In the genomic region with DNA sequence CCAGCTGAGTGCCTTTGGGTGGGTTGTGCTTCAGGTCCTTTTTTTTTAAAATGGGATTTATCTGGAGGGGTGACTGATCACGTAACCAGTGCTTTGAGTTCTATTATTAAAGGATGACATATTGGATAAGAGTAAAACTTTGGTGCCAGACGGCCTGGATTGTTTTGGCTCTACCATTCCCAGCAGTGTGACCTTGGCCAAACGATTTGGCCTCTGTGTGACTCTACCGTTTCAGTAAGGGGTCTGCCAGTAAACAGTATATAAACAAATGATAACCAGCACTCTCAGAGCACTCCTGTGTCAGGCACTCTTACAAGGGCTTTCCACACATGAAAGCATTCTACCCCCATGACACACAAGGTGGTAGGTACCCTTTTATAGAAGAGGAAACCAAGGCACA, we compare ENCODE assay signal across 15 cellular contexts. TPM values are rescaled to one million over a fixed set of nuclear protein-coding genes. Genes with fewer than 3 reads are reported as not detected.
DNase-seq lines count a peak whose midpoint lies in the region; ATAC-seq, FAIRE-seq and TF ChIP-seq lines count a peak whose summit lies in the region.
"Had no signal": no experiment of that assay in that cellular context is flagged by ENCODE, and none has a peak within 500 bp of the region (broad histone marks: within the 10 kb centered on the region; RNA-seq: fewer than 3 reads in every experiment).

No MANE protein-coding gene starts in this region.

- no peak for FAIRE-seq in kidney (lab: Jason Lieb, UNC)
- FAIRE-seq: G401.6 had no signal

- ATAC-seq in left cardiac atrium (peak; percentile 20 to 46), HG03432 (IDR thresholded peaks at IDR 0.05; ENCODE audit: unreplicated experiment) (no peak)

- TF ChIP-seq CTCF in brain (conservative IDR thresholded peaks at IDR 0.05) (no peak), kidney (IDR thresholded peaks at IDR 0.05; ENCODE audit: borderline replicate concordance, extremely low read depth, insufficient read depth) (no peak)

- H3K36me3 Mint-ChIP-seq in brain: peaks cover 21% of the 10 kb centered on the region
- H3K36me3 Mint-ChIP-seq: CD4-positive, alpha-beta memory T cell had no signal

- H3K4me1 ChIP-seq in BLaER1 (peaks cover 88% of the 10 kb centered on the region), kidney (ENCODE audit: control insufficient read depth in 1 of 2, insufficient read depth in 1 of 2, low read depth in 1 of 2, low read length in 2 of 2) (peaks cover 0 to 2% of the 10 kb centered on the region in 2 donors)
- H3K4me1 ChIP-seq: HAP-1 had no signal

- peaks cover 75% of the 10 kb centered on the region for H3K4me1 Mint-ChIP-seq in brain

- H3K9ac ChIP-seq in BLaER1 (no peak overlapping the region), kidney (ENCODE audit: low read length in 2 of 2) (no peak overlapping the region)

- intact Hi-C loops in left cardiac atrium (cut with DNase I): no loop called here
- intact Hi-C loops in kidney (cut with DNase I): no loop called here

- DNase-seq in left cardiac atrium (no peak), kidney (peak; percentile 3), DMS79 treated with DMSO at 0.1 percent for 48 hours (lab: John Stamatoyannopoulos, UW) (no peak), SKM-1 treated with dmso at 0.1 percent for 144 hours (lab: John Stamatoyannopoulos, UW; ENCODE audit: unreplicated experiment) (no peak)
- no peak for DNase-seq in stimulated activated CD4-positive, alpha-beta T cell treated with anti-CD3 and anti-CD28 coated beads, Interleukin-4, amount 100 ng/mL, for 24 hours
- DNase-seq: 8988T, DMS79, GOT3, HFFc6 had no signal

- H3K27ac Mint-ChIP-seq in brain: peak overlapping the region in 4 of 5 experiments; percentile 51 to 90 (median 69)
- H3K27ac Mint-ChIP-seq: CD4-positive, alpha-beta memory T cell; HFFc6 had no signal

- H3K27ac ChIP-seq in BLaER1: no peak overlapping the region
- H3K27ac ChIP-seq in kidney (ENCODE audit: low read depth in 2 of 2, low read length in 2 of 2): no peak overlapping the region

- no peak overlapping the region for H3K4me3 ChIP-seq in BLaER1
- no peak overlapping the region for H3K4me3 ChIP-seq in kidney (ENCODE audit: low read length in 2 of 2)
- H3K4me3 ChIP-seq: HAP-1 had no signal

- peaks cover 0 to 3% (median 0%) of the 10 kb centered on the region in 5 experiments for H3K9me3 Mint-ChIP-seq in brain
- H3K9me3 Mint-ChIP-seq: HFFc6 had no signal

- peaks cover 30% of the 10 kb centered on the region for H3K27me3 ChIP-seq in BLaER1

- H4K20me1 ChIP-seq in BLaER1: no peaks in the 10 kb centered on the region

- peak overlapping the region in 2 of 5 experiments; percentile 25 to 35 for H3K4me3 Mint-ChIP-seq in brain
- H3K4me3 Mint-ChIP-seq: CD4-positive, alpha-beta memory T cell; HFFc6 had no signal

- H3K9me3 ChIP-seq in BLaER1: no peaks in the 10 kb centered on the region
- no peaks in the 10 kb centered on the region for H3K9me3 ChIP-seq in kidney (ENCODE audit: control insufficient read depth in 1 of 2, low read length in 2 of 2)
- H3K9me3 ChIP-seq: HAP-1 had no signal

- H3K4me2 ChIP-seq in BLaER1: peak overlapping the region; percentile 91

- H3K27me3 Mint-ChIP-seq in brain: peaks cover 3% of the 10 kb centered on the region

- H3K36me3 ChIP-seq in BLaER1 (no peaks in the 10 kb centered on the region), kidney (ENCODE audit: control insufficient read depth in 1 of 2, insufficient read depth in 2 of 2, low read length in 2 of 2) (no peaks in the 10 kb centered on the region)
- H3K36me3 ChIP-seq: HAP-1 had no signal

RNA-seq across cellular contexts. Expression of a gene that starts 8.7 kb away (rescaled TPM):
- 0.98 TPM for polyA plus RNA-seq in brain (ENCODE audit: insufficient read depth, low read depth, low replicate concordance)
- not detected for total RNA-seq in left cardiac atrium
- not detected for total RNA-seq in kidney
- polyA plus RNA-seq in kidney (ENCODE audit: insufficient read depth, low read depth, low replicate concordance): not detected
- total RNA-seq: CD4-positive, alpha-beta memory T cell; HFFc6 had no signal
- polyA plus RNA-seq: CD4-positive, alpha-beta memory T cell had no signal

RNA-seq across cellular contexts. Expression of a gene that starts 13.9 kb away (rescaled TPM):
- polyA plus RNA-seq in brain (ENCODE audit: insufficient read depth, low read depth, low replicate concordance): 7.4 TPM
- 10 to 100 TPM; 34.1 to 38.9 TPM for total RNA-seq in left cardiac atrium
- total RNA-seq in kidney: 17.4 TPM
- 51.1 TPM for polyA plus RNA-seq in kidney (ENCODE audit: insufficient read depth, low read depth, low replicate concordance)

RNA-seq across cellular contexts. Expression of a gene that starts 56.8 kb away (rescaled TPM):
- polyA plus RNA-seq in brain (ENCODE audit: insufficient read depth, low read depth, low replicate concordance) (0.49 TPM), kidney (ENCODE audit: insufficient read depth, low read depth, low replicate concordance) (1.6 TPM)
- total RNA-seq in left cardiac atrium (10 to 100 TPM in 1 of 2 donors, 1 to 10 TPM in 1; 7.3 to 10.3 TPM), kidney (0.63 TPM)
- total RNA-seq: CD4-positive, alpha-beta memory T cell; HFFc6 had no signal
- polyA plus RNA-seq: CD4-positive, alpha-beta memory T cell had no signal
